Comparison of ENCODE assay signal across 9 cellular contexts in the genomic region with DNA sequence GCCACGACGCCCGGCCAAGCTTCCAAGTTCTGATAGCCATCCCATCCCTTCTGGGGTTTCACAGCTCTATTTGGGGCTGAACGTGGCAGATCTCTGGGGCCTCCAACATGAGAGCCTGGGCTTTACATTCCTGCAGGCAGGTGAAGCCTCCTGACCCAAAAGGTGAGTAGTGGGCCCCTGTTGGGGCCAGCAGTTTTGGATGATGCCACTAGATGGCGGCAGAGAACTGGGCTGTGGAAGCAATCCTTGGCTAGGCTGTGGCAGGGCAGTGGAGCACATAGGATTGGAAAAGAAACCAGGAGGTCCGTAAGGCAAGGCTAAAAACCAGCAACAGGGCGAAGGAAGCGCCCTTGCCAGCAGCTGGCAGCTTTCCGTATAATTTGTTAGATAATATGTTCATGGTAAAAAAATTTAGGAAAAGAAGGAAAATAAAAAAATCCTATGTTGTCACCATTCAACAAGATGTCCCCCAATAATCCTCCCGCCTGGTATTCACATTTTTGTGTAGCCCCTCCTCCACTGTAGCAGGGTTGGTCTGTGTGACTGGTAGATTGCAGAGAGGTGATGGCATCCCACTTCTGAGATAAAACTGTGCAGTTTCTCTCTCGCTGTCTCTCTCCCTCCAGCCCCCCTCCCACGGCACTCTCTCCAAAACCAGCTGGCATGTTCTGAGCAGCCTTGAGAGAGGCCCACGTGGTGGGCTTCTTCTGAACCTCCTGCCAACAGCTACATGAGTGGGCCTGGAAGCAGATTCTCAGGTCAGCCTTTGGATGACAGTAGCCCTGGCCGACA. TPM values are rescaled to one million over a fixed set of nuclear protein-coding genes. Genes with fewer than 3 reads are reported as not detected.
DNase-seq lines count a peak whose midpoint lies in the region; ATAC-seq, FAIRE-seq and TF ChIP-seq lines count a peak whose summit lies in the region.
"Had no signal": no experiment of that assay in that cellular context is flagged by ENCODE, and none has a peak within 500 bp of the region (broad histone marks: within the 10 kb centered on the region; RNA-seq: fewer than 3 reads in every experiment).

No MANE protein-coding gene starts in this region.

- TF ChIP-seq POLR2A in Peyer's patch (IDR thresholded peaks at IDR 0.05) (no peak), ovary (IDR thresholded peaks at IDR 0.05) (no peak)

- WGBS in ovary, 3 donors: 23 to 27% (median 23%) methylated on average over 14 of the region's 14 CpGs

- CTCF ChIA-PET in CD4-positive, alpha-beta memory T cell (lab: Charles Lee; ENCODE audit: partially characterized antibody): interaction anchor here (0.6 to 2.9 kb wide), 14 partner anchors 11 to 1043 kb away, joined by 3 to 28 read pairs (median 4); no protein-coding TSS in a partner anchor

- POLR2A ChIA-PET in CD4-positive, alpha-beta memory T cell (lab: Charles Lee; ENCODE audit: partially characterized antibody): no interaction called here

- peak; percentile 68 for ATAC-seq in GM19328 (IDR thresholded peaks at IDR 0.05; ENCODE audit: unreplicated experiment)
- ATAC-seq in upper lobe of right lung: peak; percentile 89

- peaks cover 0 to under 1% (median 0%) of the 10 kb centered on the region in 8 donors for H3K9me3 Mint-ChIP-seq in CD4-positive, alpha-beta memory T cell
- H3K9me3 Mint-ChIP-seq: T-helper 1 cell treated with Interleukin-12 subunit alpha and Interleukin-12 subunit beta and Interleukin-4 antibody, amounts not matched to agents 30 μg/mL and 1 μg/mL, for 36 hours had no signal

- H3K4me3 ChIP-seq in CD4-positive, alpha-beta memory T cell (ENCODE audit: low read length in 2 of 2): no peak overlapping the region
- H3K4me3 ChIP-seq in Peyer's patch: no peak overlapping the region
- no peak overlapping the region for H3K4me3 ChIP-seq in ovary
- no peak overlapping the region for H3K4me3 ChIP-seq in upper lobe of right lung

- peaks cover 21% of the 10 kb centered on the region for H3K4me1 ChIP-seq in CD4-positive, alpha-beta memory T cell (ENCODE audit: insufficient read depth, low read length)
- H3K4me1 ChIP-seq in Peyer's patch (peaks cover 0 to 17% (median 0%) of the 10 kb centered on the region in 4 donors), ovary (ENCODE audit: insufficient read depth) (peaks cover 8% of the 10 kb centered on the region), upper lobe of right lung (peaks cover 22% of the 10 kb centered on the region)

- no peaks in the 10 kb centered on the region for H3K27me3 Mint-ChIP-seq in CD4-positive, alpha-beta memory T cell

- H3K27me3 ChIP-seq in CD4-positive, alpha-beta memory T cell (ENCODE audit: insufficient read depth, low read length): no peaks in the 10 kb centered on the region
- no peaks in the 10 kb centered on the region for H3K27me3 ChIP-seq in Peyer's patch
- no peaks in the 10 kb centered on the region for H3K27me3 ChIP-seq in ovary
- H3K27me3 ChIP-seq in upper lobe of right lung: no peaks in the 10 kb centered on the region

- TF ChIP-seq EP300 in ovary (IDR thresholded peaks at IDR 0.05): no peak

- no peaks in the 10 kb centered on the region for H3K9me3 ChIP-seq in CD4-positive, alpha-beta memory T cell (ENCODE audit: control insufficient read depth in 1 of 2, low read length in 2 of 2)
- no peaks in the 10 kb centered on the region for H3K9me3 ChIP-seq in Peyer's patch
- H3K9me3 ChIP-seq in ovary: no peaks in the 10 kb centered on the region
- no peaks in the 10 kb centered on the region for H3K9me3 ChIP-seq in upper lobe of right lung

- peaks cover 12 to 47% (median 30%) of the 10 kb centered on the region in 4 donors for H3K4me1 Mint-ChIP-seq in CD4-positive, alpha-beta memory T cell

- DNase-seq in CD4-positive, alpha-beta memory T cell: peak; percentile 44 to 52 (median 48)
- DNase-seq in HT-29 (ENCODE audit: low spot score): peak; percentile 86
- DNase-seq in Peyer's patch: peak; percentile 45 to 82 (median 64)
- peak; percentile 50 for DNase-seq in activated effector memory CD4-positive, alpha-beta T cell treated with Interleukin-2 at 50 U/mL for 16 hours
- DNase-seq in frontal cortex (ENCODE audit: low spot score in 2 of 2): peak; percentile 8 to 62
- peak; percentile 34 to 62 (median 58) for DNase-seq in ovary
- peak; percentile 72 for DNase-seq in upper lobe of right lung

- no peak overlapping the region for H3K27ac ChIP-seq in CD4-positive, alpha-beta memory T cell (ENCODE audit: low read depth, low read length)
- no peak overlapping the region for H3K27ac ChIP-seq in Peyer's patch
- H3K27ac ChIP-seq in ovary: no peak overlapping the region
- H3K27ac ChIP-seq in upper lobe of right lung: no peak overlapping the region

- H3K27ac Mint-ChIP-seq in CD4-positive, alpha-beta memory T cell: peak overlapping the region in 6 of 7 donors; percentile 32 to 75 (median 60)
- H3K27ac Mint-ChIP-seq: T-helper 1 cell treated with Interleukin-12 subunit alpha and Interleukin-12 subunit beta and Interleukin-4 antibody, amounts not matched to agents 30 μg/mL and 1 μg/mL, for 36 hours had no signal

- TF ChIP-seq CTCF in Peyer's patch (IDR thresholded peaks at IDR 0.05): peak; percentile 60 to 89 (median 71)
- TF ChIP-seq CTCF in ovary (IDR thresholded peaks at IDR 0.05): peak in 1 of 3 donors; percentile 59
- TF ChIP-seq CTCF in upper lobe of right lung (IDR thresholded peaks at IDR 0.05): peak; percentile 89

- H3K36me3 Mint-ChIP-seq in CD4-positive, alpha-beta memory T cell: peaks cover 7 to 10% of the 10 kb centered on the region in 2 donors

- intact Hi-C loops in CD4-positive, alpha-beta memory T cell (cut with micrococcal nuclease): loop anchor here (1.0 to 2.0 kb wide), 3 partner anchors 18 to 1354 kb away; no protein-coding TSS in a partner anchor
- intact Hi-C loops in ovary (cut with DNase I) (no loop called here), upper lobe of right lung (cut with DNase I) (no loop called here)

- no peak for FAIRE-seq in frontal cortex (lab: Jason Lieb, UNC)

- H3K4me3 Mint-ChIP-seq in CD4-positive, alpha-beta memory T cell: peak overlapping the region in 1 of 8 donors; percentile 20
- H3K4me3 Mint-ChIP-seq: T-helper 1 cell treated with Interleukin-12 subunit alpha and Interleukin-12 subunit beta and Interleukin-4 antibody, amounts not matched to agents 30 μg/mL and 1 μg/mL, for 36 hours had no signal

- no peaks in the 10 kb centered on the region for H3K36me3 ChIP-seq in CD4-positive, alpha-beta memory T cell (ENCODE audit: insufficient read depth, low read length)
- H3K36me3 ChIP-seq in Peyer's patch (peaks cover 0 to under 1% (median 0%) of the 10 kb centered on the region in 3 donors), ovary (no peaks in the 10 kb centered on the region), upper lobe of right lung (no peaks in the 10 kb centered on the region)

RNA-seq across cellular contexts. Expression of a gene that starts 43.6 kb away (rescaled TPM):
- total RNA-seq in CD4-positive, alpha-beta memory T cell: not detected
- not detected for polyA plus RNA-seq in CD4-positive, alpha-beta memory T cell
- total RNA-seq in HT-29 (2014; rRNA removed; shearing (Covaris generic)): not detected in 2 replicates
- total RNA-seq in Peyer's patch (not detected), frontal cortex (not detected), ovary (not detected), upper lobe of right lung (not detected)
- not detected for polyA plus RNA-seq in ovary

Comparison
In these comparisons a context has a peak if more than half of its experiments do, and no peak if none do; other contexts are left out.
1. DNase-seq: peak in every context shown above with its lines; median percentile 86 in HT-29; 72 in upper lobe of right lung; 64 in Peyer's patch; 58 in ovary; 50 in activated effector memory CD4-positive, alpha-beta T cell treated with Interleukin-2 at 50 U/mL for 16 hours; 48 in CD4-positive, alpha-beta memory T cell; 35 in frontal cortex.